ENCODE assay signal across 33 cellular contexts in genomic region chr5:72709341-72709740, GRCh38.
"Had no signal": no experiment of that assay in that cellular context is flagged by ENCODE, and none has a peak within 500 bp of the region (broad histone marks: within the 10 kb centered on the region; RNA-seq: fewer than 3 reads in every experiment).

No MANE protein-coding gene starts in this region.

- H3K27ac ChIP-seq: adrenal gland, body of pancreas, brain microvascular endothelial cell, breast epithelium, WERI-Rb-1 had no signal

- ATAC-seq: activated CD4-positive, alpha-beta T cell treated with anti-CD3 and anti-CD28 coated beads for 36 hours; activated CD4-positive, CD25-positive, alpha-beta regulatory T cell treated with anti-CD3 and anti-CD28 coated beads, Interleukin-2, amount 50 U/mL, for 24 hours; activated naive CD4-positive, alpha-beta T cell treated with anti-CD3 and anti-CD28 coated beads, Interleukin-2, amount 50 U/mL, for 72 hours; activated T-cell treated with anti-CD3 and anti-CD28 coated beads, Interleukin-2, amount 50 U/mL, for 4 hours; activated T-cell treated with anti-CD3 and anti-CD28 coated beads, Interleukin-2, amount 50 U/mL, for 72 hours; activated T-helper 17 cell treated with anti-CD3 and anti-CD28 coated beads, Interleukin-2, amount 50 U/mL, for 72 hours; body of pancreas; WTC11 had no signal

- H3K27me3 ChIP-seq: body of pancreas, brain microvascular endothelial cell, breast epithelium had no signal

- H3K9me3 ChIP-seq: adrenal gland, body of pancreas had no signal

- H3K36me3 ChIP-seq: adrenal gland, brain microvascular endothelial cell, breast epithelium, WERI-Rb-1 had no signal

- H3K4me1 ChIP-seq: adrenal gland, body of pancreas, breast epithelium had no signal

- DNase-seq: activated CD4-positive, alpha-beta memory T cell treated with anti-CD3 and anti-CD28 coated beads, Interleukin-2, amount 10 ng/mL, durations not matched to agents 7 days and 5 days; activated CD4-positive, alpha-beta T cell treated with anti-CD3 and anti-CD28 coated beads for 1 hour; activated CD4-positive, alpha-beta T cell treated with anti-CD3 and anti-CD28 coated beads for 36 hours; activated CD4-positive, alpha-beta T cell treated with anti-CD3 and anti-CD28 coated beads for 48 hours; activated CD4-positive, alpha-beta T cell treated with anti-CD3 and anti-CD28 coated beads, Interleukin-2, amount 10 ng/mL, durations not matched to agents 7 days and 5 days; activated CD4-positive, alpha-beta T cell treated with anti-CD3 and anti-CD28 coated beads, Interleukin-2, amount 50 U/mL, for 48 hours; activated CD4-positive, CD25-positive, alpha-beta regulatory T cell; activated CD8-positive, alpha-beta memory T cell treated with anti-CD3 and anti-CD28 coated beads, Interleukin-2, amount 50 U/mL, for 4 hours; activated effector memory CD4-positive, alpha-beta T cell treated with anti-CD3 and anti-CD28 coated beads, Interleukin-2, amount 50 U/mL, for 16 hours; activated gamma-delta T cell treated with Interleukin-2 at 50 U/mL for 16 hours; activated naive CD4-positive, alpha-beta T cell; activated naive CD4-positive, alpha-beta T cell treated with anti-CD3 and anti-CD28 coated beads for 36 hours; activated naive CD4-positive, alpha-beta T cell treated with anti-CD3 and anti-CD28 coated beads, Interleukin-2, amount 50 U/mL, for 16 hours; activated naive CD8-positive, alpha-beta T cell treated with anti-CD3 and anti-CD28 coated beads for 36 hours; activated T-cell treated with anti-CD3 and anti-CD28 coated beads for 4 hours; activated T-cell treated with anti-CD3 and anti-CD28 coated beads, Interleukin-2, amount 50 U/mL, for 1 hour; activated T-cell treated with anti-CD3 and anti-CD28 coated beads, Interleukin-2, amount 50 U/mL, for 4 hours; activated T-cell treated with anti-CD3 and anti-CD28 coated beads, Interleukin-2, amount 50 U/mL, for 72 hours; adrenal gland; amniotic stem cell; aorta; body of pancreas; brain microvascular endothelial cell; central memory CD4-positive, alpha-beta T cell; T-helper 1 cell; T-helper 2 cell; T-helper 9 cell; WERI-Rb-1 had no signal

- H3K4me3 ChIP-seq: adrenal gland, body of pancreas, breast epithelium had no signal
